Comparison of ENCODE assay signal across 1 cellular context in genomic region chr5:14234204-14234603, GRCh38.
TF ChIP-seq lines count a peak whose summit lies in the region.

No MANE protein-coding gene starts in this region.

TF ChIP-seq in HCT116, 20 proteins besides CTCF, POLR2A, EP300 and RAD21 (continued from another document):
- no peak for TF ChIP-seq ATF3 (IDR thresholded peaks at IDR 0.05)
- TF ChIP-seq REST (IDR thresholded peaks at IDR 0.05; ENCODE audit: low read depth), result no peak
